ENCODE assay signal across 25 cellular contexts in genomic region chr12:238116-238515, GRCh38. TPM values are rescaled to one million over a fixed set of nuclear protein-coding genes. Genes with fewer than 3 reads are reported as not detected.
DNase-seq lines count a peak whose midpoint lies in the region; ATAC-seq, FAIRE-seq and TF ChIP-seq lines count a peak whose summit lies in the region.
"Had no signal": no experiment of that assay in that cellular context is flagged by ENCODE, and none has a peak within 500 bp of the region (broad histone marks: within the 10 kb centered on the region; RNA-seq: fewer than 3 reads in every experiment).

No MANE protein-coding gene starts in this region.

- H2AFZ ChIP-seq in HepG2 (ENCODE audit: low read length): no peak overlapping the region
- H2AFZ ChIP-seq: GM23338 had no signal

- no peak for TF ChIP-seq EP300 in HepG2 (IDR thresholded peaks at IDR 0.05; ENCODE audit: low read depth in 2 of 2, low read length in 2 of 2)
- no peak for TF ChIP-seq EP300 in HepG2 (CRISPR knock-in tag; IDR thresholded peaks at IDR 0.05; ENCODE audit: borderline replicate concordance)

- in situ Hi-C loops in HepG2 (cut with HindIII; ENCODE audit: extremely low pct_ligation_motif_present, low pct_unique_long_range_greater_than_20kb): no loop called here

- no peaks in the 10 kb centered on the region for H3K36me3 ChIP-seq in HepG2 (replicated peaks in 1 of 2; ENCODE audit: control insufficient read depth in 1 of 2, insufficient read depth in 2 of 2, low read length in 2 of 2)
- H3K36me3 ChIP-seq in heart left ventricle: no peaks in the 10 kb centered on the region

- no peaks in the 10 kb centered on the region for H3K36me3 Mint-ChIP-seq in activated CD8-positive, alpha-beta T cell treated with anti-CD3 and anti-CD28 coated beads for 36 hours (ENCODE audit: low read depth)
- H3K36me3 Mint-ChIP-seq: CD14-positive monocyte, IgD-negative memory B cell had no signal

- H3K27ac ChIP-seq in coronary artery (no peak overlapping the region), HepG2 (ENCODE audit: extremely low read length, insufficient read depth, low read length) (no peak overlapping the region), heart left ventricle (no peak overlapping the region)
- H3K27ac ChIP-seq: A549 had no signal

- peak overlapping the region; percentile 91 for H3K4me2 ChIP-seq in HepG2 (ENCODE audit: low read depth, low read length)
- H3K4me2 ChIP-seq: GM23338 had no signal

- peaks cover 37% of the 10 kb centered on the region for H3K4me1 ChIP-seq in HepG2 (ENCODE audit: insufficient read depth, low read length)
- H3K4me1 ChIP-seq in heart left ventricle: no peaks in the 10 kb centered on the region

- FAIRE-seq in HTR-8/SVneo (lab: Jason Lieb, UNC) (peak; percentile 31), HepG2 (lab: Jason Lieb, UNC) (no peak)
- FAIRE-seq: A549, D721Med, GM18507 had no signal

- H3K4me3 ChIP-seq in coronary artery: no peak overlapping the region
- H3K4me3 ChIP-seq in HepG2 (replicated peaks in 1 of 3; ENCODE audit: insufficient read depth in 1 of 3, low read depth in 2 of 3, low read length in 3 of 3): no peak overlapping the region; a peak in 1 of 6 replicates
- H3K4me3 ChIP-seq in heart left ventricle: no peak overlapping the region
- H3K4me3 ChIP-seq: A549, GM23338 had no signal

- no TSS peak for BruUV-seq in HepG2 (replicated peaks; lab: Mats Ljungman, UMichigan)

- TF ChIP-seq RAD21 in HepG2 (CRISPR knock-in tag; IDR thresholded peaks at IDR 0.05): no peak

- no peak overlapping the region for H3K9ac ChIP-seq in HepG2 (ENCODE audit: insufficient read depth, low read depth, low read length)

- 95% methylated on average over 9 of the region's 9 CpGs for whole genome bisulfite sequencing in HepG2 (ENCODE audit: low lambda C conversion rate)
- 87 to 90% (median 89%) methylated on average over 9 of the region's 9 CpGs for WGBS in heart left ventricle, 4 donors

- no peak for TF ChIP-seq CTCF in coronary artery (IDR thresholded peaks at IDR 0.05)
- no peak for TF ChIP-seq CTCF in HepG2 (CRISPR knock-in tag; IDR thresholded peaks at IDR 0.05)
- no peak for TF ChIP-seq CTCF in activated CD8-positive, alpha-beta T cell treated with anti-CD3 and anti-CD28 coated beads for 36 hours (IDR thresholded peaks at IDR 0.05)
- TF ChIP-seq CTCF in omental fat pad (IDR thresholded peaks at IDR 0.05): no peak
- TF ChIP-seq CTCF in heart left ventricle (IDR thresholded peaks at IDR 0.05): no peak

- H3K4me3 Mint-ChIP-seq in activated CD8-positive, alpha-beta T cell treated with anti-CD3 and anti-CD28 coated beads for 36 hours: no peak overlapping the region
- H3K4me3 Mint-ChIP-seq: B cell, CD14-positive monocyte, GM23338, IgD-negative memory B cell had no signal

- DNase-seq in HTR-8/SVneo (ENCODE audit: insufficient read length, low spot score) (no peak), coronary artery (ENCODE audit: low spot score) (peak; percentile 43), HepG2 (ENCODE audit: low spot score) (no peak), omental fat pad (ENCODE audit: low spot score) (no peak), heart left ventricle (no peak)
- DNase-seq in stimulated activated CD8-positive, alpha-beta memory T cell treated with anti-CD3 and anti-CD28 coated beads, Interleukin-4, amount 100 ng/mL, for 48 hours: peak; percentile 8
- no peak for DNase-seq in activated CD8-positive, alpha-beta T cell treated with anti-CD3 and anti-CD28 coated beads for 36 hours
- DNase-seq: DMS53, GDM1, HCEC 1CT, NCI-H1105 treated with DMSO at 0.1 percent for 48 hours, NCI-H1694, NCI-H2081, NCI-H2171, NCI-H526 treated with DMSO at 0.1 percent for 48 hours, OCI-M1, SHP77 had no signal

- POLR2A ChIA-PET in HepG2 (lab: Yijun Ruan, JAX): interaction anchor here (0.7 kb wide), 1 partner anchor 19 kb away, joined by 3 read pairs; no protein-coding TSS in a partner anchor
- POLR2A ChIA-PET in activated CD8-positive, alpha-beta T cell treated with anti-CD3 and anti-CD28 coated beads for 36 hours (lab: Charles Lee): no interaction called here

- no peak overlapping the region for H3K27ac Mint-ChIP-seq in activated CD8-positive, alpha-beta T cell treated with anti-CD3 and anti-CD28 coated beads for 36 hours
- H3K27ac Mint-ChIP-seq: B cell, CD14-positive monocyte, GM23338, IgD-negative memory B cell had no signal

- no peaks in the 10 kb centered on the region for H3K79me2 ChIP-seq in HepG2 (ENCODE audit: insufficient read depth, low read length)

- TF ChIP-seq POLR2A in HepG2 (IDR thresholded peaks at IDR 0.05; ENCODE audit: insufficient read depth in 1 of 2, low read depth in 2 of 2, low read length in 2 of 2): no peak
- no peak for TF ChIP-seq POLR2A in heart left ventricle (IDR thresholded peaks at IDR 0.05)

- CTCF ChIA-PET in HepG2 (lab: Yijun Ruan, JAX; ENCODE audit: low intra/inter-chr PET ratio, low total read pairs): no interaction called here
- CTCF ChIA-PET in activated CD8-positive, alpha-beta T cell treated with anti-CD3 and anti-CD28 coated beads for 36 hours (lab: Charles Lee): interaction anchor here (0.7 kb wide), 1 partner anchor 18 kb away, joined by 4 read pairs; no protein-coding TSS in a partner anchor

- intact Hi-C loops in HepG2 (cut with micrococcal nuclease; ENCODE audit: unreplicated experiment) (no loop called here), heart left ventricle (cut with DNase I) (no loop called here)
- intact Hi-C loops in activated CD8-positive, alpha-beta T cell treated with anti-CD3 and anti-CD28 coated beads for 36 hours (cut with micrococcal nuclease): no loop called here

- H3K9me3 ChIP-seq in HepG2 (ENCODE audit: low read length) (peaks cover 4% of the 10 kb centered on the region; the same call in 1 of the 2 replicates), heart left ventricle (peaks cover 0 to 17% (median 0%) of the 10 kb centered on the region in 12 donors)

- peaks cover 2% of the 10 kb centered on the region for H3K27me3 Mint-ChIP-seq in activated CD8-positive, alpha-beta T cell treated with anti-CD3 and anti-CD28 coated beads for 36 hours

- H3K9me3 Mint-ChIP-seq in activated CD8-positive, alpha-beta T cell treated with anti-CD3 and anti-CD28 coated beads for 36 hours: peaks cover 12% of the 10 kb centered on the region

- H3K27me3 ChIP-seq in HepG2 (ENCODE audit: control insufficient read depth in 1 of 2, insufficient read depth in 2 of 2, low read length in 2 of 2) (no peaks in the 10 kb centered on the region), heart left ventricle (no peaks in the 10 kb centered on the region)

- ATAC-seq in HepG2 (no peak), omental fat pad (ENCODE audit: low FRiP score) (no peak), heart left ventricle (no peak)
- no peak for ATAC-seq in activated CD8-positive, alpha-beta T cell treated with anti-CD3 and anti-CD28 coated beads for 36 hours
- ATAC-seq: GM23338 had no signal

- H3K4me1 Mint-ChIP-seq in activated CD8-positive, alpha-beta T cell treated with anti-CD3 and anti-CD28 coated beads for 36 hours (ENCODE audit: low read depth): no peaks in the 10 kb centered on the region
- H3K4me1 Mint-ChIP-seq: B cell, CD14-positive monocyte, IgD-negative memory B cell had no signal

- no peaks in the 10 kb centered on the region for H4K20me1 ChIP-seq in HepG2 (ENCODE audit: insufficient read depth, low read length)

RNA-seq across cellular contexts. Expression of gene SLC6A12, which starts 24.2 kb away (rescaled TPM):
- total RNA-seq in HepG2 (2016; rRNA removed; fragmentation: Illumina TruSeq; extraction: Trizol): 9.5 and 18.8 TPM in 2 replicates
- total RNA-seq in HepG2 (2016; cell fraction: cytosol; rRNA removed; fragmentation: Illumina TruSeq; extraction: Trizol; ENCODE audit: low read depth): 3.7 and 5.6 TPM in 2 replicates
- total RNA-seq in HepG2 (2016; cell fraction: insoluble cytoplasmic fraction; rRNA removed; fragmentation: Illumina TruSeq; extraction: Trizol): 10.4 and 17.8 TPM in 2 replicates
- total RNA-seq in HepG2 (2016; cell fraction: membrane; rRNA removed; fragmentation: Illumina TruSeq; extraction: Trizol): 7.4 and 8.0 TPM in 2 replicates
- 17.0 and 17.6 TPM in 2 replicates for total RNA-seq in HepG2 (2016; cell fraction: nucleus; rRNA removed; fragmentation: Illumina TruSeq; extraction: Trizol)
- 3.7 and 6.0 TPM in 2 replicates for polyA plus RNA-seq in HepG2 (2011; rRNA removed)
- 4.4 and 5.0 TPM in 2 replicates for polyA plus RNA-seq in HepG2 (2011; cell fraction: cytosol; rRNA removed)
- polyA plus RNA-seq in HepG2 (2011; cell fraction: nucleus; rRNA removed): 10.3 and 12.4 TPM in 2 replicates
- 0.66 and 5.8 TPM in 2 replicates for polyA plus RNA-seq in HepG2 (2012)
- polyA plus RNA-seq in HepG2 (2016; cell fraction: cytosol; fragmentation: Illumina TruSeq; extraction: Trizol; ENCODE audit: low read depth): 2.3 and 2.8 TPM in 2 replicates
- 7.2 and 9.0 TPM in 2 replicates for polyA plus RNA-seq in HepG2 (2016; cell fraction: insoluble cytoplasmic fraction; fragmentation: Illumina TruSeq; extraction: Trizol; ENCODE audit: low read depth)
- polyA plus RNA-seq in HepG2 (2016; cell fraction: membrane; fragmentation: Illumina TruSeq; extraction: Trizol; ENCODE audit: low read depth): 3.9 and 4.9 TPM in 2 replicates
- polyA plus RNA-seq in HepG2 (2016; cell fraction: nucleus; fragmentation: Illumina TruSeq; extraction: Trizol; ENCODE audit: insufficient read depth, low read depth): 27.1 and 27.7 TPM in 2 replicates
- polyA minus RNA-seq in HepG2 (2011; rRNA and poly(A)+ RNA removed; ENCODE audit: low replicate concordance): 1.2 and 11.3 TPM in 2 replicates
- 7.0 and 7.2 TPM in 2 replicates for polyA minus RNA-seq in HepG2 (2011; cell fraction: cytosol; rRNA and poly(A)+ RNA removed)
- 5.8 and 7.1 TPM in 2 replicates for polyA minus RNA-seq in HepG2 (2011; cell fraction: nucleus; rRNA and poly(A)+ RNA removed)
- total RNA-seq in activated CD8-positive, alpha-beta T cell treated with anti-CD3 and anti-CD28 coated beads for 36 hours: not detected
- 1 to 10 TPM in 3 of 4 donors, under 1 TPM in 1; 0.46 to 7.0 (median 2.1) TPM for total RNA-seq in omental fat pad
- 1 to 10 TPM in 4 of 9 donors, under 1 TPM in 4, not detected in 1; 0.63 to 3.8 (median 0.99) TPM for total RNA-seq in heart left ventricle
- polyA plus RNA-seq in heart left ventricle: under 1 TPM; 0.11 to 0.80 TPM
- total RNA-seq: B cell, RPMI7951 had no signal
- polyA plus RNA-seq: GM23338, IgD-negative memory B cell had no signal

RNA-seq across cellular contexts. Expression of gene SLC6A13, which starts 24.5 kb away (rescaled TPM):
- total RNA-seq in HepG2 (2016; rRNA removed; fragmentation: Illumina TruSeq; extraction: Trizol) (0.15 and 0.52 TPM in 2 replicates), omental fat pad (under 1 TPM in 2 of 4 donors, not detected in 2; 0.84 to 0.88 TPM), heart left ventricle (1 to 10 TPM in 8 of 9 donors, under 1 TPM in 1; 0.87 to 4.6 (median 2.6) TPM)
- total RNA-seq in HepG2 (2016; cell fraction: cytosol; rRNA removed; fragmentation: Illumina TruSeq; extraction: Trizol; ENCODE audit: low read depth): not detected in 2 replicates
- 0.22 TPM in 1 of 2 replicates, not detected in the other for total RNA-seq in HepG2 (2016; cell fraction: insoluble cytoplasmic fraction; rRNA removed; fragmentation: Illumina TruSeq; extraction: Trizol)
- total RNA-seq in HepG2 (2016; cell fraction: membrane; rRNA removed; fragmentation: Illumina TruSeq; extraction: Trizol): not detected in 2 replicates
- 0.40 TPM in 1 of 2 replicates, not detected in the other for total RNA-seq in HepG2 (2016; cell fraction: nucleus; rRNA removed; fragmentation: Illumina TruSeq; extraction: Trizol)
- polyA plus RNA-seq in HepG2 (2011; rRNA removed) (0.05 and 0.60 TPM in 2 replicates), heart left ventricle (1 to 10 TPM in 1 of 2 donors, under 1 TPM in 1; 0.79 to 4.3 TPM)
- polyA plus RNA-seq in HepG2 (2011; cell fraction: cytosol; rRNA removed): 0.17 and 0.21 TPM in 2 replicates
- polyA plus RNA-seq in HepG2 (2011; cell fraction: nucleus; rRNA removed): 1.4 and 1.6 TPM in 2 replicates
- 0.60 and 0.83 TPM in 2 replicates for polyA plus RNA-seq in HepG2 (2012)
- not detected in 2 replicates for polyA plus RNA-seq in HepG2 (2016; cell fraction: cytosol; fragmentation: Illumina TruSeq; extraction: Trizol; ENCODE audit: low read depth)
- polyA plus RNA-seq in HepG2 (2016; cell fraction: insoluble cytoplasmic fraction; fragmentation: Illumina TruSeq; extraction: Trizol; ENCODE audit: low read depth): not detected in 2 replicates
- polyA plus RNA-seq in HepG2 (2016; cell fraction: membrane; fragmentation: Illumina TruSeq; extraction: Trizol; ENCODE audit: low read depth): not detected in 2 replicates
- 0.67 and 1.00 TPM in 2 replicates for polyA plus RNA-seq in HepG2 (2016; cell fraction: nucleus; fragmentation: Illumina TruSeq; extraction: Trizol; ENCODE audit: insufficient read depth, low read depth)
- polyA minus RNA-seq in HepG2 (2011; rRNA and poly(A)+ RNA removed; ENCODE audit: low replicate concordance): 0.70 TPM in 1 of 2 replicates, not detected in the other
- polyA minus RNA-seq in HepG2 (2011; cell fraction: cytosol; rRNA and poly(A)+ RNA removed): not detected in 2 replicates
- 2.7 and 3.2 TPM in 2 replicates for polyA minus RNA-seq in HepG2 (2011; cell fraction: nucleus; rRNA and poly(A)+ RNA removed)
- total RNA-seq in activated CD8-positive, alpha-beta T cell treated with anti-CD3 and anti-CD28 coated beads for 36 hours: not detected
- total RNA-seq: GM23338 had no signal
- polyA plus RNA-seq: CD14-positive monocyte, GM23338, IgD-negative memory B cell had no signal

Comparison
In these comparisons a context has a peak if more than half of its experiments do, and no peak if none do; other contexts are left out.
1. DNase-seq: peak in coronary artery (single experiment) and stimulated activated CD8-positive, alpha-beta memory T cell treated with anti-CD3 and anti-CD28 coated beads, Interleukin-4, amount 100 ng/mL, for 48 hours (single experiment); none in HTR-8/SVneo (single experiment), HepG2 (single experiment), activated CD8-positive, alpha-beta T cell treated with anti-CD3 and anti-CD28 coated beads for 36 hours (single experiment), omental fat pad (single experiment) and heart left ventricle (0 of 5).